Comparison of ENCODE assay signal across 8 cellular contexts in genomic region chr6:144007455-144007778, GRCh38. TPM values are rescaled to one million over a fixed set of nuclear protein-coding genes. Genes with fewer than 3 reads are reported as not detected.
DNase-seq lines count a peak whose midpoint lies in the region; ATAC-seq and TF ChIP-seq lines count a peak whose summit lies in the region.

No MANE protein-coding gene starts in this region.

- ATAC-seq in HG03469 (IDR thresholded peaks at IDR 0.05; ENCODE audit: unreplicated experiment), result no peak

- no peak for TF ChIP-seq CTCF in A673 (conservative IDR thresholded peaks at IDR 0.05; ENCODE audit: low read depth, low read length)
- no peak for TF ChIP-seq CTCF in choroid plexus epithelial cell (conservative IDR thresholded peaks at IDR 0.05; ENCODE audit: low read depth, low read length)

- in situ Hi-C loops in ACHN (cut with HindIII; ENCODE audit: low pct_ligation_motif_present, low pct_unique_long_range_greater_than_20kb, low sequenced_read_pairs), result no loop called here

- no TSS peak for BruUV-seq in A673 (replicated peaks; lab: Mats Ljungman, UMichigan)

- H3K36me3 ChIP-seq in A673 (ENCODE audit: insufficient read depth, low read length, poor library complexity, severe bottlenecking) (no peaks in the 10 kb centered on the region), KOPT-K1 (ENCODE audit: insufficient read depth, low read length) (no peaks in the 10 kb centered on the region), muscle layer of duodenum (ENCODE audit: control insufficient read depth in 1 of 2, insufficient read depth in 2 of 2, low read length in 2 of 2) (no peaks in the 10 kb centered on the region)

- H3K4me3 ChIP-seq in A673 (ENCODE audit: low read depth, low read length, poor library complexity, severe bottlenecking) (peak overlapping the region; percentile 40), choroid plexus epithelial cell (ENCODE audit: low read depth, low read length) (peak overlapping the region; percentile 67), muscle layer of duodenum (ENCODE audit: low read depth in 1 of 2, low read length in 2 of 2) (peak overlapping the region; percentile 61 to 62)

- intact Hi-C loops in A673 (cut with micrococcal nuclease; ENCODE audit: unreplicated experiment), result no loop called here

- H3K27me3 ChIP-seq in A673 (replicated peaks; ENCODE audit: insufficient read depth, low read depth, low read length, poor library complexity), result peaks cover 36% of the 10 kb centered on the region
- no peaks in the 10 kb centered on the region for H3K27me3 ChIP-seq in muscle layer of duodenum (ENCODE audit: low read depth, low read length)

- no peaks in the 10 kb centered on the region for H3K4me1 ChIP-seq in A673 (ENCODE audit: insufficient read depth, low read length, poor library complexity, severe bottlenecking)
- H3K4me1 ChIP-seq in muscle layer of duodenum (ENCODE audit: control insufficient read depth in 1 of 2, insufficient read depth in 2 of 2, low read length in 2 of 2), result no peaks in the 10 kb centered on the region

- H3K27ac ChIP-seq in A673 (ENCODE audit: low read depth, low read length, poor library complexity, severe bottlenecking) (no peak overlapping the region), KOPT-K1 (ENCODE audit: low read depth, low read length, poor library complexity, severe bottlenecking) (peak overlapping the region; percentile 69), muscle layer of duodenum (ENCODE audit: low read length) (peak overlapping the region; percentile 54)

- CTCF ChIA-PET in A673 (lab: Charles Lee), result no interaction called here

- POLR2A ChIA-PET in A673 (lab: Charles Lee; ENCODE audit: low non-redundant PET), result no interaction called here

- no peaks in the 10 kb centered on the region for H3K9me3 ChIP-seq in A673 (ENCODE audit: low read depth, low read length, poor library complexity, severe bottlenecking)
- H3K9me3 ChIP-seq in KOPT-K1 (ENCODE audit: insufficient read depth, low read length, poor library complexity, severe bottlenecking), result peaks cover 8% of the 10 kb centered on the region
- no peaks in the 10 kb centered on the region for H3K9me3 ChIP-seq in muscle layer of duodenum (ENCODE audit: control insufficient read depth in 1 of 2, low read length in 2 of 2)

- DNase-seq in A673 (ENCODE audit: low spot score) (no peak), choroid plexus epithelial cell (ENCODE audit: low read depth) (no peak), ACHN (no peak), anterior cingulate cortex (lab: John Stamatoyannopoulos, UW) (no peak)
- DNase-seq in stimulated activated CD4-positive, alpha-beta T cell treated with anti-CD3 and anti-CD28 coated beads, Interleukin-4, amount 100 ng/mL, for 1 hour, result no peak

RNA-seq across cellular contexts. Expression of gene PLAGL1, which starts 0.6 kb away (rescaled TPM):
- total RNA-seq in A673 (2021), result 0.77 and 1.3 TPM in 2 replicates
